21 cellular contexts compared by ENCODE assay signal in the genomic region with DNA sequence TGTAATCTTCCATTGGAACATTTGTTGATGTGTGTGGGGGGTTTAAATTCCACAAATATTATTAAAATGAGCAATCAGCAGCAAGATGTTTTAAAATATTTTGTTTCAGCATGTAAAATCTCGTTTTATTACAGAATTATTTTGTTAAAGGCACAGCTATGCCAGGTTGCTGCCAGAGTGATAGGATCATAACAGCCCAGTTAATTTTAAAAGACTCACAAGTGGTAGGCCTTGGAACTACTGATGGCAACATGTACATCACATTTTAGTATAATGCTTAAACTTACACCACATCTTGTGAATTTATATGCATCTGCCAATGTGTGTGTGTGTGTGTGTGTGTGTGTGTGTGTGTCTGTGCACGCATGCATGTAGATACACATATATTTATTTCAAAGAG.
DNase-seq lines count a peak whose midpoint lies in the region; TF ChIP-seq lines count a peak whose summit lies in the region.
"Had no signal": no experiment of that assay in that cellular context is flagged by ENCODE, and none has a peak within 500 bp of the region (broad histone marks: within the 10 kb centered on the region; RNA-seq: fewer than 3 reads in every experiment).

No MANE protein-coding gene starts in this region.

- WGBS in GM23248 (ENCODE audit: low coverage in 1 of 2, low lambda C conversion rate in 2 of 2, missing lambda C conversion rate in 2 of 2), 2 experiments, result 48 to 54% methylated on average over 2 of the region's 2 CpGs

- H3K9me3 ChIP-seq in GM23248 (ENCODE audit: low read depth), result no peaks in the 10 kb centered on the region
- no peaks in the 10 kb centered on the region for H3K9me3 ChIP-seq in Loucy (ENCODE audit: insufficient read depth, low read depth, low read length)
- H3K9me3 ChIP-seq in right atrium auricular region, result no peaks in the 10 kb centered on the region
- H3K9me3 ChIP-seq in skeletal muscle satellite cell (replicated peaks; ENCODE audit: low read length), result no peaks in the 10 kb centered on the region
- H3K9me3 ChIP-seq: pancreas, upper lobe of right lung had no signal

- H3K79me2 ChIP-seq in GM23248 (ENCODE audit: insufficient read depth) (no peaks in the 10 kb centered on the region), Loucy (ENCODE audit: insufficient read depth, low read length) (no peaks in the 10 kb centered on the region; the same call in 1 of the 2 replicates)

- no peak overlapping the region for H2AFZ ChIP-seq in GM23248
- H2AFZ ChIP-seq in Loucy (ENCODE audit: low read length), result no peak overlapping the region

- H3K4me1 ChIP-seq in GM23248 (ENCODE audit: insufficient read depth) (peaks cover 18% of the 10 kb centered on the region), Loucy (ENCODE audit: insufficient read depth, low read length, poor library complexity, severe bottlenecking) (peaks cover 92% of the 10 kb centered on the region), right atrium auricular region (no peaks in the 10 kb centered on the region), skeletal muscle satellite cell (ENCODE audit: control insufficient read depth, insufficient read depth, low read length) (peaks cover 21% of the 10 kb centered on the region)
- H3K4me1 ChIP-seq: pancreas, upper lobe of right lung had no signal

- H3K36me3 ChIP-seq in GM23248 (ENCODE audit: low read depth) (no peaks in the 10 kb centered on the region), Loucy (ENCODE audit: insufficient read depth, low read length) (no peaks in the 10 kb centered on the region), right atrium auricular region (no peaks in the 10 kb centered on the region), skeletal muscle satellite cell (ENCODE audit: insufficient read depth, low read length) (no peaks in the 10 kb centered on the region)
- H3K36me3 ChIP-seq: pancreas, upper lobe of right lung had no signal

- H3K4me2 ChIP-seq in GM23248 (ENCODE audit: unreplicated experiment), result peak overlapping the region; percentile 30
- H3K4me2 ChIP-seq in Loucy (ENCODE audit: low read depth, low read length, poor library complexity, severe bottlenecking), result peak overlapping the region; percentile 64
- peak overlapping the region; percentile 66 for H3K4me2 ChIP-seq in skeletal muscle satellite cell (ENCODE audit: low read length)

- in situ Hi-C loops in GM23248 (cut with MboI) (no loop called here), GM13977 (cut with MboI; ENCODE audit: low pct_unique_long_range_greater_than_20kb, low sequenced_read_pairs, unreplicated experiment) (no loop called here)

- H3K4me3 ChIP-seq in GM23248 (no peak overlapping the region), Loucy (ENCODE audit: low read length, poor library complexity, severe bottlenecking) (peak overlapping the region; percentile 37), right atrium auricular region (no peak overlapping the region), skeletal muscle satellite cell (ENCODE audit: low read length) (peak overlapping the region; percentile 28)
- H3K4me3 ChIP-seq: dorsolateral prefrontal cortex, pancreas, upper lobe of right lung had no signal

- H3F3A ChIP-seq in GM23248 (ENCODE audit: insufficient read depth), result peaks cover 18% of the 10 kb centered on the region; the same call in 1 of the 2 replicates
- H3F3A ChIP-seq in Loucy (ENCODE audit: low read depth), result peaks cover 34% of the 10 kb centered on the region

- TF ChIP-seq CTCF in Loucy (conservative IDR thresholded peaks at IDR 0.05; ENCODE audit: low read length) (no peak), right atrium auricular region (IDR thresholded peaks at IDR 0.05) (no peak), GM10266 (IDR thresholded peaks at IDR 0.05; ENCODE audit: control insufficient read depth, insufficient read depth, low read depth, missing control alignments) (no peak), GM13977 (IDR thresholded peaks at IDR 0.05; ENCODE audit: extremely low read depth, insufficient read depth, missing control alignments) (no peak)

- H3K27me3 ChIP-seq in GM23248 (replicated peaks; ENCODE audit: insufficient read depth), result no peaks in the 10 kb centered on the region
- no peaks in the 10 kb centered on the region for H3K27me3 ChIP-seq in Loucy (ENCODE audit: insufficient read depth, low read length, poor library complexity, severe bottlenecking)
- no peaks in the 10 kb centered on the region for H3K27me3 ChIP-seq in right atrium auricular region
- no peaks in the 10 kb centered on the region for H3K27me3 ChIP-seq in skeletal muscle satellite cell (ENCODE audit: control insufficient read depth, insufficient read depth, low read length)
- H3K27me3 ChIP-seq: dorsolateral prefrontal cortex, pancreas, upper lobe of right lung had no signal

- DNase-seq in GM23248 (peak; percentile 18), right atrium auricular region (ENCODE audit: low spot score) (no peak), GM10266 (ENCODE audit: extremely low spot score) (no peak), GM13977 (ENCODE audit: low spot score) (no peak)
- no peak for DNase-seq in activated CD4-positive, alpha-beta T cell treated with anti-CD3 and anti-CD28 coated beads, Interleukin-2, amount 50 U/mL, for 48 hours
- DNase-seq: activated gamma-delta T cell treated with Interleukin-2 at 50 U/mL for 16 hours; activated naive CD8-positive, alpha-beta T cell treated with anti-CD3 and anti-CD28 coated beads, Interleukin-2, amount 50 U/mL, for 24 hours; activated T-cell treated with anti-CD3 and anti-CD28 coated beads, Interleukin-2, amount 50 U/mL, for 24 hours; CD4-positive, CD25-positive, alpha-beta regulatory T cell; cerebellar nuclear complex; dorsolateral prefrontal cortex; midbrain; MM.1S; NCI-H1436 treated with DMSO at 0.1 percent for 48 hours; NCI-H446; NCI-H82; pancreas; stimulated activated CD4-positive, alpha-beta T cell treated with anti-CD3 and anti-CD28 coated beads, Interleukin-4, amount 100 ng/mL, for 4 hours; upper lobe of right lung had no signal

- H3K9me2 ChIP-seq in GM23248 (ENCODE audit: insufficient read depth) (no peaks in the 10 kb centered on the region), Loucy (replicated peaks; ENCODE audit: low read depth, low read length) (no peaks in the 10 kb centered on the region)

- H4K20me1 ChIP-seq in GM23248 (ENCODE audit: insufficient read depth) (no peaks in the 10 kb centered on the region), Loucy (ENCODE audit: insufficient read depth, low read length, poor library complexity, severe bottlenecking) (no peaks in the 10 kb centered on the region)

- H3K27ac ChIP-seq in GM23248, result peak overlapping the region; percentile 70
- H3K27ac ChIP-seq in right atrium auricular region, result peak overlapping the region; percentile 10 to 58
- H3K27ac ChIP-seq: dorsolateral prefrontal cortex, pancreas, upper lobe of right lung had no signal

- H3K9ac ChIP-seq in GM23248, result peak overlapping the region; percentile 13; the same call in 1 of the 2 replicates
- peak overlapping the region; percentile 66 for H3K9ac ChIP-seq in Loucy (ENCODE audit: low read depth, low read length, poor library complexity, severe bottlenecking)
- peak overlapping the region; percentile 52 for H3K9ac ChIP-seq in skeletal muscle satellite cell (ENCODE audit: low read depth, low read length)

Comparison
In these comparisons a context has a peak if more than half of its experiments do, and no peak if none do; other contexts are left out.
1. H3K4me3 ChIP-seq: peak in Loucy (single experiment) and skeletal muscle satellite cell (single experiment); none in GM23248 (single experiment) and right atrium auricular region (0 of 2).
2. H3K9ac ChIP-seq: peak in every context shown above with its lines; median percentile 66 in Loucy; 52 in skeletal muscle satellite cell; 13 in GM23248.
3. Peak in every context shown above with its lines, with median percentiles within 50 percentile points of each other: H3K4me2 ChIP-seq.